In genomic region chr6:170255426-170256125, GRCh38 we compare ENCODE assay signal across 24 cellular contexts. TPM values are rescaled to one million over a fixed set of nuclear protein-coding genes. Genes with fewer than 3 reads are reported as not detected.
"Had no signal": no experiment of that assay in that cellular context is flagged by ENCODE, and none has a peak within 500 bp of the region (broad histone marks: within the 10 kb centered on the region; RNA-seq: fewer than 3 reads in every experiment).

No MANE protein-coding gene starts in this region.

- H3K27ac ChIP-seq: body of pancreas, cardiac muscle cell, epithelial cell of prostate, esophagus squamous epithelium, heart right ventricle, ovary, psoas muscle, right atrium auricular region, testis, uterus had no signal

- H3K4me1 ChIP-seq: heart right ventricle, psoas muscle, right atrium auricular region, uterus had no signal

- H3K4me3 ChIP-seq: body of pancreas, cardiac muscle cell, esophagus squamous epithelium, heart right ventricle, lung, ovary, psoas muscle, right atrium auricular region, testis, uterus had no signal

- H3K27me3 ChIP-seq: body of pancreas, cardiac muscle cell, heart right ventricle, ovary, right atrium auricular region, testis, uterus had no signal

- H3K36me3 ChIP-seq: cardiac muscle cell, esophagus squamous epithelium, heart right ventricle, ovary, right atrium auricular region, uterus had no signal

- ATAC-seq: activated CD8-positive, alpha-beta T cell treated with anti-CD3 and anti-CD28 coated beads for 36 hours; body of pancreas; left lobe of liver; psoas muscle; stimulated activated naive CD8-positive, alpha-beta T cell treated with anti-CD3 and anti-CD28 coated beads, Interleukin-15, Interleukin-2, amounts not matched to agents 100 U/mL and 50 U/mL, for 24 hours had no signal

- H3K9me3 ChIP-seq: body of pancreas, esophagus squamous epithelium, heart right ventricle, ovary, psoas muscle, right atrium auricular region, testis, uterus had no signal

- DNase-seq: activated B cell treated with CpG ODN at 0.5 μM for 24 hours; activated CD4-positive, alpha-beta T cell treated with anti-CD3 and anti-CD28 coated beads, Interleukin-2, amount 50 U/mL, for 1 hour; activated CD8-positive, alpha-beta T cell treated with anti-CD3 and anti-CD28 coated beads for 36 hours; activated naive CD4-positive, alpha-beta T cell treated with Interleukin-2 at 50 U/mL for 16 hours; activated T-cell treated with anti-CD3 and anti-CD28 coated beads, Interleukin-2, amount 50 U/mL, for 48 hours; anterior cingulate cortex; effector CD4-positive, alpha-beta T cell; esophagus squamous epithelium; foreskin melanocyte; heart right ventricle; psoas muscle; stimulated activated CD4-positive, alpha-beta T cell treated with anti-CD3 and anti-CD28 coated beads, Interleukin-4, amount 100 ng/mL, for 1 hour; stimulated activated naive CD8-positive, alpha-beta T cell treated with anti-CD3 and anti-CD28 coated beads, Interleukin-15, Interleukin-2, amounts not matched to agents 100 U/mL and 50 U/mL, for 24 hours; T-helper 1 cell; testis; uterus had no signal

RNA-seq across cellular contexts. Expression of gene DLL1, which starts 35.3 kb away (rescaled TPM):
- total RNA-seq: activated T-helper 2 cell treated with anti-CD3 and anti-CD28 coated beads, Interferon-gamma antibody, Interleukin-2, Interleukin-4, amounts not matched to agents 10 μg/mL and 5 μg/mL and 100 μg/mL, durations not matched to agents 14 hours and 24 hours and 36 hours had no signal
